In the genomic region with DNA sequence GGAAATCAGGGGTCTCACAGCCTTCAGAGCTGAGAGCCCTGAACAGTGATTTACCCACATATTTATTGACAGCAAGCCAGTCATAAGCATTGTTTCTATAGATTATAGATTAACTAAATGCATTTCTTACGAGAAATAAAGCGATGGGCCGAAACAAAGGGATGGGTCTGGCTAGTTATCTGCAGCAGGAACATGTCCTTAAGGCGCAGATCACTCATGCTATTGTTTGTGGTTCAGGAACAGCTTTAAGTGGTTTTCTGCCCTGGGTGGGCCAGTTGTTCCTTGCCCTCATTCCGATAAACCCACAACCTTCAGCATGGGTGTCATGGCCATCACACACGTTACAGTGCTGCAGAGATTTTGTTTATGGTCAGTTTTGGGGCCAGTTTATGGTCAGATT, we compare ENCODE assay signal across 22 cellular contexts.
"Had no signal": no experiment of that assay in that cellular context is flagged by ENCODE, and none has a peak within 500 bp of the region (broad histone marks: within the 10 kb centered on the region; RNA-seq: fewer than 3 reads in every experiment).

No MANE protein-coding gene starts in this region.

- H3K27me3 ChIP-seq: MG63, SJCRH30 had no signal

- H3K9me3 ChIP-seq: MG63, SJCRH30 had no signal

- H3K4me3 ChIP-seq: MG63, SJCRH30 had no signal

- H3K27ac ChIP-seq: HL-60, SJCRH30 had no signal

- DNase-seq: KBM-7, MG63, NCI-H1092, NCI-H1105 treated with DMSO at 0.1 percent for 48 hours, NCI-H1417 treated with DMSO at 0.1 percent for 48 hours, NCI-H146, NCI-H1694 treated with DMSO at 0.1 percent for 48 hours, NCI-H1930, NCI-H2081 treated with DMSO at 0.1 percent for 48 hours, NCI-H2171, NCI-H226, NCI-H446, NCI-H510A, NCI-H524 treated with DMSO at 0.1 percent for 48 hours, NCI-H69, NCI-H774, SHP77 treated with DMSO at 0.1 percent for 48 hours, SJCRH30 had no signal

- FAIRE-seq: HTR-8/SVneo had no signal

- ATAC-seq: Right ventricle myocardium inferior, SK-N-SH treated with all-trans-retinoic acid at 6 μM for 48 hours had no signal
